ENCODE assay signal across 8 cellular contexts in genomic region chr2:231601356-231602229, GRCh38. TPM values are rescaled to one million over a fixed set of nuclear protein-coding genes. Genes with fewer than 3 reads are reported as not detected.
DNase-seq lines count a peak whose midpoint lies in the region; ATAC-seq and TF ChIP-seq lines count a peak whose summit lies in the region.

No MANE protein-coding gene starts in this region.

- H3K4me3 Mint-ChIP-seq in activated T-cell treated with anti-CD3 and anti-CD28 coated beads, Interleukin-2, amount 50 U/mL, for 24 hours = no peak overlapping the region
- H3K4me3 Mint-ChIP-seq in nephron progenitor cell = no peak overlapping the region

- no peak overlapping the region for H3K4me3 ChIP-seq in GM06990 (replicated peaks; ENCODE audit: low read depth, low read length)
- no peak overlapping the region for H3K4me3 ChIP-seq in Peyer's patch
- H3K4me3 ChIP-seq in esophagus squamous epithelium = no peak overlapping the region

- H3K27ac ChIP-seq in Peyer's patch (peak overlapping the region in 1 of 4 donors; percentile 31), esophagus squamous epithelium (peak overlapping the region; percentile 16 to 97 (median 69))

- TF ChIP-seq CTCF in GM06990 (IDR thresholded peaks at IDR 0.05; ENCODE audit: insufficient read depth, low read length, poor library complexity, severe bottlenecking) (peak; percentile 93), Peyer's patch (IDR thresholded peaks at IDR 0.05) (peak; percentile 53 to 85 (median 82)), esophagus squamous epithelium (IDR thresholded peaks at IDR 0.05) (peak; percentile 71 to 93 (median 89)), nephron progenitor cell (IDR thresholded peaks at IDR 0.05) (peak; percentile 88)

- DNase-seq in GM06990 (ENCODE audit: extremely low read depth, insufficient read length) (peak; percentile 60), HuH-7.5 (ENCODE audit: low spot score) (peak; percentile 83), Peyer's patch (peak; percentile 85 to 95 (median 88)), esophagus squamous epithelium (lab: John Stamatoyannopoulos, UW) (no peak), nephron progenitor cell (peak; percentile 86)
- peak; percentile 83 for DNase-seq in activated T-cell treated with anti-CD3 and anti-CD28 coated beads, Interleukin-2, amount 50 U/mL, for 24 hours
- peak; percentile 76 for DNase-seq in stimulated activated naive CD4-positive, alpha-beta T cell treated with Interleukin-2 at 50 U/mL for 16 hours (lab: John Stamatoyannopoulos, UW)

- intact Hi-C loops in esophagus squamous epithelium (cut with DNase I) = loop anchor here (5.0 kb wide), 1 partner anchor 34 kb away; no protein-coding TSS in a partner anchor

- TF ChIP-seq POLR2A in Peyer's patch (IDR thresholded peaks at IDR 0.05) (no peak), esophagus squamous epithelium (IDR thresholded peaks at IDR 0.05) (no peak)

- H3K27me3 Mint-ChIP-seq in activated T-cell treated with anti-CD3 and anti-CD28 coated beads, Interleukin-2, amount 50 U/mL, for 24 hours = no peaks in the 10 kb centered on the region
- H3K27me3 Mint-ChIP-seq in nephron progenitor cell (ENCODE audit: low read depth, poor library complexity) = no peaks in the 10 kb centered on the region

- peaks cover 13% of the 10 kb centered on the region for H3K4me1 Mint-ChIP-seq in activated T-cell treated with anti-CD3 and anti-CD28 coated beads, Interleukin-2, amount 50 U/mL, for 24 hours (ENCODE audit: low read depth)
- H3K4me1 Mint-ChIP-seq in nephron progenitor cell = peaks cover 41% of the 10 kb centered on the region

- H3K36me3 ChIP-seq in GM06990 (ENCODE audit: control insufficient read depth, insufficient read depth, low read length) = no peaks in the 10 kb centered on the region
- H3K36me3 ChIP-seq in Peyer's patch = no peaks in the 10 kb centered on the region
- H3K36me3 ChIP-seq in esophagus squamous epithelium = no peaks in the 10 kb centered on the region

- 19 to 25% methylated on average over 12 of the region's 12 CpGs for WGBS in esophagus squamous epithelium, 2 donors

- ATAC-seq in GM19324 (IDR thresholded peaks at IDR 0.05; ENCODE audit: low FRiP score, unreplicated experiment) = no peak

- no peaks in the 10 kb centered on the region for H3K9me3 Mint-ChIP-seq in activated T-cell treated with anti-CD3 and anti-CD28 coated beads, Interleukin-2, amount 50 U/mL, for 24 hours
- no peaks in the 10 kb centered on the region for H3K9me3 Mint-ChIP-seq in nephron progenitor cell

- H3K9me3 ChIP-seq in Peyer's patch = no peaks in the 10 kb centered on the region
- no peaks in the 10 kb centered on the region for H3K9me3 ChIP-seq in esophagus squamous epithelium

- no peak overlapping the region for H3K27ac Mint-ChIP-seq in activated T-cell treated with anti-CD3 and anti-CD28 coated beads, Interleukin-2, amount 50 U/mL, for 24 hours
- H3K27ac Mint-ChIP-seq in nephron progenitor cell = no peak overlapping the region

- H3K27me3 ChIP-seq in GM06990 (replicated peaks; ENCODE audit: control insufficient read depth, insufficient read depth, low read length) = no peaks in the 10 kb centered on the region
- H3K27me3 ChIP-seq in Peyer's patch = no peaks in the 10 kb centered on the region
- no peaks in the 10 kb centered on the region for H3K27me3 ChIP-seq in esophagus squamous epithelium

- H3K4me1 ChIP-seq in Peyer's patch = peaks cover 0 to 22% (median 7%) of the 10 kb centered on the region in 4 donors
- H3K4me1 ChIP-seq in esophagus squamous epithelium = peaks cover 31 to 79% (median 38%) of the 10 kb centered on the region in 3 donors

- no peaks in the 10 kb centered on the region for H3K36me3 Mint-ChIP-seq in activated T-cell treated with anti-CD3 and anti-CD28 coated beads, Interleukin-2, amount 50 U/mL, for 24 hours (ENCODE audit: low read depth)
- H3K36me3 Mint-ChIP-seq in nephron progenitor cell (ENCODE audit: low read depth) = no peaks in the 10 kb centered on the region

RNA-seq across cellular contexts. Expression of gene TEX44, which starts 8.9 kb away (rescaled TPM):
- not detected for total RNA-seq in Peyer's patch
- not detected for total RNA-seq in esophagus squamous epithelium
